ENCODE assay signal across 8 cellular contexts in the genomic region with DNA sequence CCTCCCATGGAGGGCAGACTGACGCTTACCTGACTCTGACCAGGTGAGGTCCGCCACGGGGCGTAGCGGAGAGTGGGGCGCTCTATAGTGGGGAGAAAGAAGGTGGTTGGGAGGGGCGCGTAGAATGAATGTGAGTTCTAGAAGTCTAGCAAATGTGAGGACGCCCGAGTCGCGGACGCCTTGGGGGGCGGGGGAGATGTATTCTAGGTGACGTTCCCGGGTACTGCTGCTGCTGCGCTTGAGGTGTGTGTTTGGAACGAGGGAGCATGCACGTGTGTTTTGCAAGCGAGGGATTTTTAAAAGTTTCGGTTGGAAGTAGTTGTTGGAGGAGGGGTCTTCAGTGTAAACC. TPM values are rescaled to one million over a fixed set of nuclear protein-coding genes. Genes with fewer than 3 reads are reported as not detected.
DNase-seq lines count a peak whose midpoint lies in the region; ATAC-seq and TF ChIP-seq lines count a peak whose summit lies in the region.

No MANE protein-coding gene starts in this region.

- peak overlapping the region; percentile 82 for H3K4me2 ChIP-seq in OCI-LY7 (ENCODE audit: low read length)

- DNase-seq in AG09309 (ENCODE audit: low read depth) (no peak), OCI-LY7 (ENCODE audit: low spot score) (peak; percentile 58), heart left ventricle (peak in 3 of 5 donors; percentile 7 to 24 (median 21)), sciatic nerve (ENCODE audit: low spot score) (no peak), NCI-H128 (lab: John Stamatoyannopoulos, UW; ENCODE audit: unreplicated experiment) (no peak)
- DNase-seq in activated gamma-delta T cell treated with anti-CD3 and anti-CD28 coated beads, Interleukin-2, amount 50 U/mL, for 16 hours (ENCODE audit: low read depth) = peak; percentile 22

- H3K27ac ChIP-seq in OCI-LY7 (ENCODE audit: low read depth, low read length, poor library complexity, severe bottlenecking) = peak overlapping the region; percentile 72
- H3K27ac ChIP-seq in heart left ventricle = peak overlapping the region; percentile 78 to 97 (median 92)

- 0 to 1% (median 1%) methylated on average over 20 to 21 of the region's 21 CpGs for WGBS in heart left ventricle, 4 donors

- TF ChIP-seq CTCF in AG09309 (IDR thresholded peaks at IDR 0.05; ENCODE audit: control insufficient read depth, insufficient read depth, low read depth, low read length, missing control alignments) (no peak), OCI-LY7 (conservative IDR thresholded peaks at IDR 0.05; ENCODE audit: low read length) (no peak), heart left ventricle (IDR thresholded peaks at IDR 0.05) (no peak)

- H3K36me3 ChIP-seq in OCI-LY7 (ENCODE audit: insufficient read depth, low read length) (peaks cover 42% of the 10 kb centered on the region), heart left ventricle (peaks cover 0 to 41% (median 38%) of the 10 kb centered on the region in 9 donors)

- no peaks in the 10 kb centered on the region for H3K9me3 ChIP-seq in OCI-LY7 (ENCODE audit: low read length)
- no peaks in the 10 kb centered on the region for H3K9me3 ChIP-seq in heart left ventricle

- H3K79me2 ChIP-seq in OCI-LY7 (ENCODE audit: insufficient read depth, low read depth, low read length) = peaks cover 51% of the 10 kb centered on the region

- H2AFZ ChIP-seq in OCI-LY7 (ENCODE audit: low read length) = peak overlapping the region; percentile 99; the same call in 1 of the 2 replicates

- H3K9me2 ChIP-seq in OCI-LY7 (ENCODE audit: insufficient read depth, low read length) = no peaks in the 10 kb centered on the region

- intact Hi-C loops in OCI-LY7 (cut with micrococcal nuclease; ENCODE audit: unreplicated experiment) (loop anchor here (10.0 kb wide), 1 partner anchor 1826 kb away; the partner anchor contains the start of gene MMADHC), heart left ventricle (cut with DNase I) (loop anchor here in 8 of 10 donors (2.0 to 10.0 kb wide), 6 partner anchors 122 to 1826 kb away; partner anchors contain the start of genes NMI (in 5 of the 8), RBM43 (in 2 of the 8) and MMADHC (in 1 of the 8)), sciatic nerve (cut with DNase I) (no loop called here)

- CTCF ChIA-PET in OCI-LY7 (lab: Charles Lee; ENCODE audit: unreplicated experiment) = no interaction called here

- peak; percentile 51 for ATAC-seq in GM18907 (IDR thresholded peaks at IDR 0.05; ENCODE audit: unreplicated experiment)
- ATAC-seq in HG03159 (IDR thresholded peaks at IDR 0.05; ENCODE audit: unreplicated experiment) = peak; percentile 32
- peak in 2 of 4 donors; percentile 10 to 19 for ATAC-seq in heart left ventricle
- ATAC-seq in sciatic nerve = peak; percentile 23

- no TSS peak for BruUV-seq in OCI-LY7 (replicated peaks; lab: Mats Ljungman, UMichigan)

- peaks cover 5% of the 10 kb centered on the region; the same call in 1 of the 2 replicates for H4K20me1 ChIP-seq in OCI-LY7 (ENCODE audit: insufficient read depth, low read length)

- H3K27me3 ChIP-seq in heart left ventricle = no peaks in the 10 kb centered on the region

- peak overlapping the region; percentile 93 for H3K4me3 ChIP-seq in AG09309 (ENCODE audit: control insufficient read depth, low read depth, low read length)
- H3K4me3 ChIP-seq in OCI-LY7 (ENCODE audit: low read depth, low read length, poor library complexity, severe bottlenecking) = peak overlapping the region; percentile 91
- peak overlapping the region; percentile 55 to 99 (median 92) for H3K4me3 ChIP-seq in heart left ventricle

- no peak for TF ChIP-seq POLR2A in heart left ventricle (IDR thresholded peaks at IDR 0.05)

- peaks cover 14% of the 10 kb centered on the region for H3K4me1 ChIP-seq in OCI-LY7 (ENCODE audit: insufficient read depth, low read length, poor library complexity, severe bottlenecking)
- peaks cover 0 to 18% (median 8%) of the 10 kb centered on the region in 12 donors for H3K4me1 ChIP-seq in heart left ventricle

- POLR2A ChIA-PET in OCI-LY7 (lab: Charles Lee) = interaction anchor here (0.7 kb wide), 1 partner anchor 120 kb away, joined by 3 read pairs; no protein-coding TSS in a partner anchor

RNA-seq across cellular contexts. Expression of gene RIF1, which starts 0.8 kb away (rescaled TPM):
- total RNA-seq in OCI-LY7 (2014; rRNA removed; shearing (Covaris generic)) = 45.3 and 52.4 TPM in 2 replicates
- 69.4 and 71.4 TPM in 2 replicates for total RNA-seq in OCI-LY7 (2022)
- total RNA-seq in heart left ventricle = 10 to 100 TPM; 11.3 to 23.9 (median 15.1) TPM
- polyA plus RNA-seq in heart left ventricle = 1 to 10 TPM; 2.6 to 5.0 TPM
- total RNA-seq in sciatic nerve = 70.8 TPM

RNA-seq across cellular contexts. Expression of gene TNFAIP6, which starts 53.1 kb away (rescaled TPM):
- total RNA-seq in OCI-LY7 (2014; rRNA removed; shearing (Covaris generic)) = not detected in 2 replicates
- not detected in 2 replicates for total RNA-seq in OCI-LY7 (2022)
- total RNA-seq in heart left ventricle = 1 to 10 TPM; 1.6 to 8.1 (median 2.6) TPM
- polyA plus RNA-seq in heart left ventricle = 1 to 10 TPM; 1.7 to 4.3 TPM
- total RNA-seq in sciatic nerve = 14.4 TPM

Comparison
In these comparisons a context has a peak if more than half of its experiments do, and no peak if none do; other contexts are left out.
1. DNase-seq: peak in OCI-LY7 (single experiment), activated gamma-delta T cell treated with anti-CD3 and anti-CD28 coated beads, Interleukin-2, amount 50 U/mL, for 16 hours (single experiment) and heart left ventricle (3 of 5); none in AG09309 (single experiment), sciatic nerve (single experiment) and NCI-H128 (single experiment).
2. Peak in every context shown above with its lines, with median percentiles within 50 percentile points of each other: H3K4me3 ChIP-seq.